In genomic region chr1:26279598-26280332, GRCh38 we compare ENCODE assay signal across 8 cellular contexts. TPM values are rescaled to one million over a fixed set of nuclear protein-coding genes. Genes with fewer than 3 reads are reported as not detected.
DNase-seq lines count a peak whose midpoint lies in the region; ATAC-seq and TF ChIP-seq lines count a peak whose summit lies in the region.

Gene SH3BGRL3 (plus strand): TSS chr1:26280086. CDS start chr1:26280156, 70 bp downstream.

- H3K4me3 ChIP-seq in HAP-1 = peak within 1 kb of the TSS; percentile 57
- peak within 1 kb of the TSS in 3 of 4 donors; percentile 77 to 87 (median 80) for H3K4me3 ChIP-seq in adrenal gland
- peak within 1 kb of the TSS; percentile 58 to 99 (median 82) for H3K4me3 ChIP-seq in heart right ventricle
- H3K4me3 ChIP-seq in upper lobe of right lung = peak within 1 kb of the TSS; percentile 99

- TF ChIP-seq CTCF in adrenal gland (IDR thresholded peaks at IDR 0.05) = peak in 4 of 6 experiments; percentile 21 to 29 (median 25)
- peak in 6 of 9 donors; percentile 26 to 67 (median 48) for TF ChIP-seq CTCF in heart right ventricle (IDR thresholded peaks at IDR 0.05)
- TF ChIP-seq CTCF in progenitor cell of endocrine pancreas (IDR thresholded peaks at IDR 0.05; ENCODE audit: unreplicated experiment) = peak; percentile 33
- peak; percentile 42 for TF ChIP-seq CTCF in upper lobe of right lung (IDR thresholded peaks at IDR 0.05)

- H3K27me3 ChIP-seq in HAP-1 (ENCODE audit: low read depth) (no peaks in the 10 kb centered on the region), adrenal gland (no peaks in the 10 kb centered on the region), heart right ventricle (no peaks in the 10 kb centered on the region), upper lobe of right lung (no peaks in the 10 kb centered on the region)

- H3K36me3 ChIP-seq in HAP-1 (replicated peaks) (peaks cover 49% of the 10 kb centered on the region), adrenal gland (replicated peaks in 1 of 2) (no peaks in the 10 kb centered on the region), heart right ventricle (peaks cover 0 to 61% (median 0%) of the 10 kb centered on the region in 9 donors), upper lobe of right lung (peaks cover 11% of the 10 kb centered on the region)

- TF ChIP-seq POLR2A in adrenal gland (IDR thresholded peaks at IDR 0.05) = peak; percentile 78 to 91

- peak within 1 kb of the TSS; percentile 89 for H3K27ac Mint-ChIP-seq in progenitor cell of endocrine pancreas

- H3K27ac ChIP-seq in adrenal gland = peak within 1 kb of the TSS; percentile 52 to 97 (median 83)
- peak within 1 kb of the TSS; percentile 86 to 100 (median 95) for H3K27ac ChIP-seq in heart right ventricle
- peak within 1 kb of the TSS; percentile 89 for H3K27ac ChIP-seq in upper lobe of right lung

- peaks cover 7% of the 10 kb centered on the region for H3K36me3 Mint-ChIP-seq in progenitor cell of endocrine pancreas (ENCODE audit: insufficient read depth)

- H3K4me1 ChIP-seq in HAP-1 (peaks cover 8% of the 10 kb centered on the region), adrenal gland (replicated peaks in 1 of 2) (peaks cover 14 to 48% of the 10 kb centered on the region in 2 donors), heart right ventricle (peaks cover 24 to 99% (median 74%) of the 10 kb centered on the region in 9 donors), upper lobe of right lung (peaks cover 65% of the 10 kb centered on the region)

- H3K27me3 Mint-ChIP-seq in progenitor cell of endocrine pancreas = no peaks in the 10 kb centered on the region

- peak; percentile 72 to 90 (median 86) for ATAC-seq in heart right ventricle
- peak; percentile 86 for ATAC-seq in upper lobe of right lung

- no peaks in the 10 kb centered on the region for H3K9me3 ChIP-seq in HAP-1
- H3K9me3 ChIP-seq in adrenal gland (replicated peaks in 1 of 3) = no peaks in the 10 kb centered on the region
- H3K9me3 ChIP-seq in heart right ventricle = no peaks in the 10 kb centered on the region
- H3K9me3 ChIP-seq in upper lobe of right lung = no peaks in the 10 kb centered on the region

- in situ Hi-C loops in HAP-1 (cut with MboI; ENCODE audit: low sequenced_read_pairs) = loop anchor here (10.0 kb wide), 1 partner anchor 135 kb away; the partner anchor contains the start of gene LIN28A

- intact Hi-C loops in T-helper 1 cell treated with Interleukin-12 subunit alpha and Interleukin-12 subunit beta and Interleukin-4 antibody, amounts not matched to agents 30 ng/mL and 1 ng/mL, for 36 hours (cut with micrococcal nuclease) = loop anchor here (1.0 to 10.0 kb wide), 4 partner anchors 27 to 415 kb away; partner anchors contain the start of genes ARID1A and UBXN11
- intact Hi-C loops in adrenal gland (cut with DNase I) = loop anchor here in 1 of 2 donors (5.0 kb wide), 1 partner anchor 43 kb away; no protein-coding TSS in a partner anchor
- intact Hi-C loops in heart right ventricle (cut with DNase I) = loop anchor here in 2 of 10 donors (5.0 kb wide), 1 partner anchor 43 kb away; no protein-coding TSS in a partner anchor
- intact Hi-C loops in upper lobe of right lung (cut with DNase I) = loop anchor here (5.0 kb wide), 1 partner anchor 43 kb away; no protein-coding TSS in a partner anchor

- peak; percentile 97 for DNase-seq in GM03348 (ENCODE audit: low spot score)
- peak; percentile 77 to 86 for DNase-seq in HAP-1 (ENCODE audit: low spot score in 2 of 2)
- peak; percentile 87 for DNase-seq in NAMALWA (ENCODE audit: low spot score)
- peak; percentile 83 to 91 (median 87) for DNase-seq in adrenal gland
- peak; percentile 88 to 90 for DNase-seq in heart right ventricle
- DNase-seq in progenitor cell of endocrine pancreas (ENCODE audit: low spot score, unreplicated experiment) = peak; percentile 58
- DNase-seq in upper lobe of right lung = peak; percentile 95

- 2 to 52% (median 4%) methylated on average over 2 to 65 of the region's 65 CpGs for WGBS in adrenal gland, 4 donors
- 2% methylated on average over 63 to 65 of the region's 65 CpGs for WGBS in heart right ventricle, 2 donors

- peaks cover 37% of the 10 kb centered on the region for H3K4me1 Mint-ChIP-seq in progenitor cell of endocrine pancreas (ENCODE audit: low read depth)

- H3K4me3 Mint-ChIP-seq in progenitor cell of endocrine pancreas (ENCODE audit: low read depth) = peak within 1 kb of the TSS; percentile 87

- no peaks in the 10 kb centered on the region for H3K9me3 Mint-ChIP-seq in progenitor cell of endocrine pancreas (ENCODE audit: low read depth)

RNA-seq across cellular contexts. Expression of gene SH3BGRL3, which starts in this region (rescaled TPM):
- 739 and 749 TPM in 2 replicates for total RNA-seq in T-helper 1 cell treated with Interleukin-12 subunit alpha and Interleukin-12 subunit beta and Interleukin-4 antibody, amounts not matched to agents 30 ng/mL and 1 ng/mL, for 36 hours
- total RNA-seq in adrenal gland (100 to 1,000 TPM in 3 of 8 donors, 10 to 100 TPM in 5; 34.0 to 123 (median 77.9) TPM), heart right ventricle (100 to 1,000 TPM in 1 of 10 donors, 10 to 100 TPM in 9; 18.4 to 116 (median 25.2) TPM), progenitor cell of endocrine pancreas (63.8 and 66.6 TPM in 2 replicates), upper lobe of right lung (169 TPM)
- polyA plus RNA-seq in adrenal gland (100 to 1,000 TPM; 178 to 350 (median 321) TPM), heart right ventricle (100 to 1,000 TPM in 1 of 2 donors, 10 to 100 TPM in 1; 96.3 to 153 TPM)

Comparison
In these comparisons a context has a peak if more than half of its experiments do, and no peak if none do; other contexts are left out.
1. Peak in every context shown above with its lines: DNase-seq, ATAC-seq, H3K4me3 ChIP-seq and H3K27ac ChIP-seq.